In the genomic region with DNA sequence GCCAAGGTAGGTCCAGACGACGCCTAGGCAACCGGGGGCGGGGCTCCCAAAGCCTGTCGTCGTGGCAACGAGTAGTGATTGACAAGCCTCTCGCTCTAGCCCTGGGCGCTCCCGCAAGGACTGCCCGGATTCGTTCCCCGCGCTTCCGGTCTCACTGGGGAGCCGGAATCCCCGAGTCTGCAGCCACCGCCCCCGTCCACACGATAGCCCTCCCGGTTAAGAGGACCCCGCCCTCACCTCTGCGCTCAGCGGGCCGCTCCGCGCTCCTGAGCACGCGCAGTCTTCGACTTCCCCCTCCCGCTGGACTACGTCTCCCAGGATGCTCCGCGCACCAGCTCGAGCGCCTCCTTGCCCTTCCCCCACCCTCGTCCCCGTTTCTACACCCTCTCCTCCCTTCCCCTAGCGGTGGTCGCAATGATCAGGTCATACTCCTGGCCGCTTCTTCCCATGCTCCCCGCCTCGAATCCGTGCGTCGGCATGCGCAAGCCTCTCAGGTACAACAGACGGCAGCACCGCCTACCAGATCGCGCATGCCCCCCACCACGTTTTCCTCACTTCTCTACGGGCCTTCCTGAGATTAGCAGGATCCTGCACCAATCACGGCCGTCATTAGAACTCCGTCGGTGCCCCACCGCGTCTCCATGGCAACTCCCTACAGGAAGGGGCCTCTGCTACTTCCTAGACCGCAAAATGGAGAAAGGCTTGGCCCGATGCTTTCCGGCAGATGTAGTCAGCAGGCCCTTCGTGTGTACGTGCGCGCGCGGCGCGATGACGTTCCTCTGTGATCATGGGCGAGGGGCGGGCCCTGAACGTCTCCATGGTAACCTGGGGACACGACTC, we compare ENCODE assay signal across 1 cellular context.
TF ChIP-seq lines count a peak whose summit lies in the region.

MZF1 (minus strand) TSS at position 518 of the 840 bp plus-strand sequence. CDS start 1,946 bp downstream, outside the sequence.

TF ChIP-seq in GM12878, 131 proteins besides CTCF, POLR2A, EP300 and RAD21 (continued from another document and continues in another):
- peak; percentile 76; the same call in 1 of the 2 replicates for TF ChIP-seq BACH1 (IDR thresholded peaks at IDR 0.05; ENCODE audit: borderline replicate concordance)
- peak; percentile 24; the same call in 1 of the 2 replicates for TF ChIP-seq LARP7 (IDR thresholded peaks at IDR 0.05)
- TF ChIP-seq NR2F1 (conservative IDR thresholded peaks at IDR 0.05), result no peak; the same call in 1 of the 2 replicates
- TF ChIP-seq PML (IDR thresholded peaks at IDR 0.05; ENCODE audit: low read length), result no peak
- peak; percentile 9 to 66; a peak in 2 of 4 replicates for TF ChIP-seq SRF (IDR thresholded peaks at IDR 0.05; ENCODE audit: low read depth in 2 of 2, low read length in 2 of 2)
- TF ChIP-seq, protein P1, sequence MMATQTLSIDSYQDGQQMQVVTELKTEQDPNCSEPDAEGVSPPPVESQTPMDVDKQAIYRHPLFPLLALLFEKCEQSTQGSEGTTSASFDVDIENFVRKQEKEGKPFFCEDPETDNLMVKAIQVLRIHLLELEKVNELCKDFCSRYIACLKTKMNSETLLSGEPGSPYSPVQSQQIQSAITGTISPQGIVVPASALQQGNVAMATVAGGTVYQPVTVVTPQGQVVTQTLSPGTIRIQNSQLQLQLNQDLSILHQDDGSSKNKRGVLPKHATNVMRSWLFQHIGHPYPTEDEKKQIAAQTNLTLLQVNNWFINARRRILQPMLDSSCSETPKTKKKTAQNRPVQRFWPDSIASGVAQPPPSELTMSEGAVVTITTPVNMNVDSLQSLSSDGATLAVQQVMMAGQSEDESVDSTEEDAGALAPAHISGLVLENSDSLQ (IDR thresholded peaks at IDR 0.05), result peak; percentile 99
- TF ChIP-seq HCFC1 (IDR thresholded peaks at IDR 0.05; ENCODE audit: low read length), result peak; percentile 64
- TF ChIP-seq, protein P2, sequence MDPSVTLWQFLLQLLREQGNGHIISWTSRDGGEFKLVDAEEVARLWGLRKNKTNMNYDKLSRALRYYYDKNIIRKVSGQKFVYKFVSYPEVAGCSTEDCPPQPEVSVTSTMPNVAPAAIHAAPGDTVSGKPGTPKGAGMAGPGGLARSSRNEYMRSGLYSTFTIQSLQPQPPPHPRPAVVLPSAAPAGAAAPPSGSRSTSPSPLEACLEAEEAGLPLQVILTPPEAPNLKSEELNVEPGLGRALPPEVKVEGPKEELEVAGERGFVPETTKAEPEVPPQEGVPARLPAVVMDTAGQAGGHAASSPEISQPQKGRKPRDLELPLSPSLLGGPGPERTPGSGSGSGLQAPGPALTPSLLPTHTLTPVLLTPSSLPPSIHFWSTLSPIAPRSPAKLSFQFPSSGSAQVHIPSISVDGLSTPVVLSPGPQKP (IDR thresholded peaks at IDR 0.05; ENCODE audit: low read depth, low read length), result peak; percentile 85
- TF ChIP-seq SMAD5 (IDR thresholded peaks at IDR 0.05; ENCODE audit: low read depth), result 0 out of 2 replicates have a peak, but pooled peaks have one; percentile 36
- no peak; the same call in 1 of the 2 replicates for TF ChIP-seq TARDBP (IDR thresholded peaks at IDR 0.05; ENCODE audit: borderline replicate concordance)
- TF ChIP-seq, protein P3, sequence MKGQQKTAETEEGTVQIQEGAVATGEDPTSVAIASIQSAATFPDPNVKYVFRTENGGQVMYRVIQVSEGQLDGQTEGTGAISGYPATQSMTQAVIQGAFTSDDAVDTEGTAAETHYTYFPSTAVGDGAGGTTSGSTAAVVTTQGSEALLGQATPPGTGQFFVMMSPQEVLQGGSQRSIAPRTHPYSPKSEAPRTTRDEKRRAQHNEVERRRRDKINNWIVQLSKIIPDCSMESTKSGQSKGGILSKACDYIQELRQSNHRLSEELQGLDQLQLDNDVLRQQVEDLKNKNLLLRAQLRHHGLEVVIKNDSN (IDR thresholded peaks at IDR 0.05; ENCODE audit: borderline replicate concordance, extremely low read length, insufficient read depth, low read depth, low read length), result peak; percentile 39
- peak; percentile 99 for TF ChIP-seq CREB1 (IDR thresholded peaks at IDR 0.05; ENCODE audit: low read depth)
- peak; percentile 53 for TF ChIP-seq RFX5 (IDR thresholded peaks at IDR 0.05; ENCODE audit: low read depth, low read length)
- TF ChIP-seq, protein P4, sequence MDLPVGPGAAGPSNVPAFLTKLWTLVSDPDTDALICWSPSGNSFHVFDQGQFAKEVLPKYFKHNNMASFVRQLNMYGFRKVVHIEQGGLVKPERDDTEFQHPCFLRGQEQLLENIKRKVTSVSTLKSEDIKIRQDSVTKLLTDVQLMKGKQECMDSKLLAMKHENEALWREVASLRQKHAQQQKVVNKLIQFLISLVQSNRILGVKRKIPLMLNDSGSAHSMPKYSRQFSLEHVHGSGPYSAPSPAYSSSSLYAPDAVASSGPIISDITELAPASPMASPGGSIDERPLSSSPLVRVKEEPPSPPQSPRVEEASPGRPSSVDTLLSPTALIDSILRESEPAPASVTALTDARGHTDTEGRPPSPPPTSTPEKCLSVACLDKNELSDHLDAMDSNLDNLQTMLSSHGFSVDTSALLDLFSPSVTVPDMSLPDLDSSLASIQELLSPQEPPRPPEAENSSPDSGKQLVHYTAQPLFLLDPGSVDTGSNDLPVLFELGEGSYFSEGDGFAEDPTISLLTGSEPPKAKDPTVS (IDR thresholded peaks at IDR 0.05; ENCODE audit: low read depth, low read length), result no peak
- TF ChIP-seq ATF7 (IDR thresholded peaks at IDR 0.05; ENCODE audit: low read depth), result peak; percentile 78
- peak; percentile 72 for TF ChIP-seq YY1 (IDR thresholded peaks at IDR 0.05; ENCODE audit: low read depth, low read length)
- peak; percentile 87 for TF ChIP-seq CBFB (IDR thresholded peaks at IDR 0.05; ENCODE audit: low read depth)
- peak; percentile 100 for TF ChIP-seq MXI1 (IDR thresholded peaks at IDR 0.05; ENCODE audit: low read depth, low read length)
- 0 out of 2 replicates have a peak, but pooled peaks have one; percentile 5 for TF ChIP-seq MEF2A (IDR thresholded peaks at IDR 0.05; ENCODE audit: insufficient read depth, low read depth, low read length)
- TF ChIP-seq RELA (IDR thresholded peaks at IDR 0.05; ENCODE audit: borderline replicate concordance, partially characterized antibody), result peak; percentile 44
- TF ChIP-seq GABPA (IDR thresholded peaks at IDR 0.05; ENCODE audit: low read depth), result peak; percentile 83
- TF ChIP-seq SIN3A (IDR thresholded peaks at IDR 0.05; ENCODE audit: low read depth, low read length), result no peak; the same call in 1 of the 2 replicates
- peak; percentile 92 for TF ChIP-seq CHD2 (IDR thresholded peaks at IDR 0.05; ENCODE audit: borderline replicate concordance, low read depth, low read length)
- TF ChIP-seq STAT3 (IDR thresholded peaks at IDR 0.05; ENCODE audit: low read depth, low read length), result 0 out of 2 replicates have a peak, but pooled peaks have one; percentile 72
- peak; percentile 61 for TF ChIP-seq NRF1 (conservative IDR thresholded peaks at IDR 0.05; ENCODE audit: low read depth, low read length)
- no peak for TF ChIP-seq ZZZ3 (IDR thresholded peaks at IDR 0.05; ENCODE audit: control insufficient read depth, insufficient read length, low read depth)
- peak; percentile 74 for TF ChIP-seq KLF5 (IDR thresholded peaks at IDR 0.05; ENCODE audit: partially characterized antibody)
- TF ChIP-seq BMI1 (IDR thresholded peaks at IDR 0.05; ENCODE audit: borderline replicate concordance), result peak; percentile 100
- TF ChIP-seq FOXK2 (IDR thresholded peaks at IDR 0.05), result peak; percentile 79
- TF ChIP-seq, protein P5, sequence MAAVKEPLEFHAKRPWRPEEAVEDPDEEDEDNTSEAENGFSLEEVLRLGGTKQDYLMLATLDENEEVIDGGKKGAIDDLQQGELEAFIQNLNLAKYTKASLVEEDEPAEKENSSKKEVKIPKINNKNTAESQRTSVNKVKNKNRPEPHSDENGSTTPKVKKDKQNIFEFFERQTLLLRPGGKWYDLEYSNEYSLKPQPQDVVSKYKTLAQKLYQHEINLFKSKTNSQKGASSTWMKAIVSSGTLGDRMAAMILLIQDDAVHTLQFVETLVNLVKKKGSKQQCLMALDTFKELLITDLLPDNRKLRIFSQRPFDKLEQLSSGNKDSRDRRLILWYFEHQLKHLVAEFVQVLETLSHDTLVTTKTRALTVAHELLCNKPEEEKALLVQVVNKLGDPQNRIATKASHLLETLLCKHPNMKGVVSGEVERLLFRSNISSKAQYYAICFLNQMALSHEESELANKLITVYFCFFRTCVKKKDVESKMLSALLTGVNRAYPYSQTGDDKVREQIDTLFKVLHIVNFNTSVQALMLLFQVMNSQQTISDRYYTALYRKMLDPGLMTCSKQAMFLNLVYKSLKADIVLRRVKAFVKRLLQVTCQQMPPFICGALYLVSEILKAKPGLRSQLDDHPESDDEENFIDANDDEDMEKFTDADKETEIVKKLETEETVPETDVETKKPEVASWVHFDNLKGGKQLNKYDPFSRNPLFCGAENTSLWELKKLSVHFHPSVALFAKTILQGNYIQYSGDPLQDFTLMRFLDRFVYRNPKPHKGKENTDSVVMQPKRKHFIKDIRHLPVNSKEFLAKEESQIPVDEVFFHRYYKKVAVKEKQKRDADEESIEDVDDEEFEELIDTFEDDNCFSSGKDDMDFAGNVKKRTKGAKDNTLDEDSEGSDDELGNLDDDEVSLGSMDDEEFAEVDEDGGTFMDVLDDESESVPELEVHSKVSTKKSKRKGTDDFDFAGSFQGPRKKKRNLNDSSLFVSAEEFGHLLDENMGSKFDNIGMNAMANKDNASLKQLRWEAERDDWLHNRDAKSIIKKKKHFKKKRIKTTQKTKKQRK (IDR thresholded peaks at IDR 0.05; ENCODE audit: low read depth, low read length), result 0 out of 2 replicates have a peak, but pooled peaks have one; percentile 29
- TF ChIP-seq ZBTB33 (IDR thresholded peaks at IDR 0.05), result no peak
- peak; percentile 50; the same call in 1 of the 2 replicates for TF ChIP-seq SPI1 (IDR thresholded peaks at IDR 0.05; ENCODE audit: borderline replicate concordance, insufficient read depth, low read depth, low read length)
- TF ChIP-seq POU2F2 (IDR thresholded peaks at IDR 0.05; ENCODE audit: borderline replicate concordance, low read depth, low read length), result peak; percentile 56; the same call in 1 of the 3 replicates
- TF ChIP-seq HDGF (IDR thresholded peaks at IDR 0.05), result peak; percentile 98
- TF ChIP-seq TCF7 (IDR thresholded peaks at IDR 0.05; ENCODE audit: borderline replicate concordance), result no peak
- peak; percentile 76 for TF ChIP-seq SIX5 (IDR thresholded peaks at IDR 0.05; ENCODE audit: low read depth, low read length, severe bottlenecking)
- no peak for TF ChIP-seq ZNF217 (IDR thresholded peaks at IDR 0.05)
- peak; percentile 49 for TF ChIP-seq MYC (IDR thresholded peaks at IDR 0.05; ENCODE audit: insufficient read depth, insufficient read length, insufficient replicate concordance, low read length, severe bottlenecking)
- no peak for TF ChIP-seq FOXM1 (IDR thresholded peaks at IDR 0.05; ENCODE audit: low read depth, low read length)
- no peak for TF ChIP-seq SMC3 (IDR thresholded peaks at IDR 0.05; ENCODE audit: borderline replicate concordance, low read length)
- TF ChIP-seq RAD51 (IDR thresholded peaks at IDR 0.05), result peak; percentile 64; the same call in 1 of the 2 replicates
- peak; percentile 8; the same call in 1 of the 2 replicates for TF ChIP-seq IRF4 (IDR thresholded peaks at IDR 0.05; ENCODE audit: low read depth, low read length)
- TF ChIP-seq CREM (IDR thresholded peaks at IDR 0.05; ENCODE audit: low read depth), result peak; percentile 98
- peak; percentile 49 to 56; a peak in 3 of 4 replicates for TF ChIP-seq BHLHE40 (IDR thresholded peaks at IDR 0.05; ENCODE audit: borderline replicate concordance in 1 of 2, low read depth in 2 of 2, low read length in 1 of 2)
- TF ChIP-seq NBN (IDR thresholded peaks at IDR 0.05), result peak; percentile 90
- peak; percentile 50 for TF ChIP-seq MTA2 (IDR thresholded peaks at IDR 0.05; ENCODE audit: low read depth)
- no peak for TF ChIP-seq SUZ12 (IDR thresholded peaks at IDR 0.05; ENCODE audit: unreplicated experiment)
- no peak for TF ChIP-seq ZNF274 (IDR thresholded peaks at IDR 0.05; ENCODE audit: insufficient read depth, insufficient read length)
- TF ChIP-seq IRF5 (IDR thresholded peaks at IDR 0.05; ENCODE audit: borderline replicate concordance), result no peak
- TF ChIP-seq ZNF207 (IDR thresholded peaks at IDR 0.05; ENCODE audit: borderline replicate concordance), result peak; percentile 91
- peak; percentile 76 for TF ChIP-seq POLR2AphosphoS2 (IDR thresholded peaks at IDR 0.05; ENCODE audit: low read depth, low read length)
- TF ChIP-seq TCF12 (IDR thresholded peaks at IDR 0.05; ENCODE audit: low read depth, low read length), result peak; percentile 61; the same call in 1 of the 2 replicates
